In genomic region chr13:106151056-106151699, GRCh38 we compare ENCODE assay signal across 11 cellular contexts.
DNase-seq lines count a peak whose midpoint lies in the region; ATAC-seq and TF ChIP-seq lines count a peak whose summit lies in the region.
"Had no signal": no experiment of that assay in that cellular context is flagged by ENCODE, and none has a peak within 500 bp of the region (broad histone marks: within the 10 kb centered on the region; RNA-seq: fewer than 3 reads in every experiment).

No MANE protein-coding gene starts in this region.

- intact Hi-C loops in colonic mucosa (cut with DNase I) = no loop called here
- intact Hi-C loops in naive thymus-derived CD4-positive, alpha-beta T cell (cut with micrococcal nuclease) = no loop called here

- no peak for TF ChIP-seq POLR2A in gastroesophageal sphincter (IDR thresholded peaks at IDR 0.05)

- H3K4me1 Mint-ChIP-seq in naive thymus-derived CD4-positive, alpha-beta T cell = no peaks in the 10 kb centered on the region
- H3K4me1 Mint-ChIP-seq in glutamatergic neuron (ENCODE audit: low read depth, unreplicated experiment) = peaks cover 2% of the 10 kb centered on the region

- H3K9me3 ChIP-seq in colonic mucosa (no peaks in the 10 kb centered on the region), mucosa of rectum (ENCODE audit: control insufficient read depth in 2 of 2, low read length in 2 of 2) (no peaks in the 10 kb centered on the region), gastroesophageal sphincter (no peaks in the 10 kb centered on the region)
- H3K9me3 ChIP-seq in naive thymus-derived CD4-positive, alpha-beta T cell (ENCODE audit: control insufficient read depth in 2 of 3, low read length in 3 of 3) = no peaks in the 10 kb centered on the region
- H3K9me3 ChIP-seq: pancreas had no signal

- H3K4me1 ChIP-seq in colonic mucosa (peaks cover 7% of the 10 kb centered on the region), mucosa of rectum (ENCODE audit: control insufficient read depth in 2 of 2, insufficient read depth in 2 of 2, low read length in 2 of 2) (peaks cover 10 to 47% of the 10 kb centered on the region in 2 donors), gastroesophageal sphincter (no peaks in the 10 kb centered on the region)
- H3K4me1 ChIP-seq in naive thymus-derived CD4-positive, alpha-beta T cell (ENCODE audit: control insufficient read depth in 2 of 2, insufficient read depth in 2 of 2, low read length in 2 of 2) = no peaks in the 10 kb centered on the region
- H3K4me1 ChIP-seq: pancreas had no signal

- H3K4me3 ChIP-seq in colonic mucosa = no peak overlapping the region
- H3K4me3 ChIP-seq in mucosa of rectum (ENCODE audit: low read length in 2 of 2) = no peak overlapping the region
- no peak overlapping the region for H3K4me3 ChIP-seq in naive thymus-derived CD4-positive, alpha-beta T cell (ENCODE audit: low read length)
- H3K4me3 ChIP-seq in gastroesophageal sphincter = no peak overlapping the region
- H3K4me3 ChIP-seq: pancreas had no signal

- no peaks in the 10 kb centered on the region for H3K27me3 ChIP-seq in colonic mucosa
- no peaks in the 10 kb centered on the region for H3K27me3 ChIP-seq in mucosa of rectum (ENCODE audit: control insufficient read depth in 2 of 2, insufficient read depth in 2 of 2, low read length in 2 of 2)
- no peaks in the 10 kb centered on the region for H3K27me3 ChIP-seq in naive thymus-derived CD4-positive, alpha-beta T cell (ENCODE audit: control insufficient read depth in 2 of 2, insufficient read depth in 2 of 2, low read length in 2 of 2)
- H3K27me3 ChIP-seq in gastroesophageal sphincter = no peaks in the 10 kb centered on the region
- H3K27me3 ChIP-seq: pancreas had no signal

- no peaks in the 10 kb centered on the region for H3K36me3 ChIP-seq in colonic mucosa
- H3K36me3 ChIP-seq in mucosa of rectum (ENCODE audit: control insufficient read depth in 2 of 2, insufficient read depth in 2 of 2, low read length in 2 of 2) = no peaks in the 10 kb centered on the region
- no peaks in the 10 kb centered on the region for H3K36me3 ChIP-seq in naive thymus-derived CD4-positive, alpha-beta T cell (ENCODE audit: control insufficient read depth in 2 of 3, insufficient read depth in 3 of 3, low read length in 3 of 3)
- H3K36me3 ChIP-seq in gastroesophageal sphincter = no peaks in the 10 kb centered on the region
- H3K36me3 ChIP-seq: pancreas had no signal

- POLR2A ChIA-PET in naive thymus-derived CD4-positive, alpha-beta T cell (lab: Charles Lee) = no interaction called here

- ATAC-seq in naive thymus-derived CD4-positive, alpha-beta T cell = no peak
- no peak for ATAC-seq in gastroesophageal sphincter
- no peak for ATAC-seq in activated CD4-positive, CD25-positive, alpha-beta regulatory T cell treated with anti-CD3 and anti-CD28 coated beads, Interleukin-2, amount 50 U/mL, for 24 hours

- peaks cover 0 to 8% (median 0%) of the 10 kb centered on the region in 11 donors for H3K9me3 Mint-ChIP-seq in naive thymus-derived CD4-positive, alpha-beta T cell
- H3K9me3 Mint-ChIP-seq in glutamatergic neuron (ENCODE audit: unreplicated experiment) = no peaks in the 10 kb centered on the region

- no peak overlapping the region for H3K4me3 Mint-ChIP-seq in naive thymus-derived CD4-positive, alpha-beta T cell
- no peak overlapping the region for H3K4me3 Mint-ChIP-seq in glutamatergic neuron (ENCODE audit: unreplicated experiment)
- H3K4me3 Mint-ChIP-seq: stimulated activated naive CD8-positive, alpha-beta T cell treated with anti-CD3 and anti-CD28 coated beads, Interleukin-15, Interleukin-2, amounts not matched to agents 100 ng/mL and 50 ng/mL, for 24 hours had no signal

- H3K36me3 Mint-ChIP-seq in naive thymus-derived CD4-positive, alpha-beta T cell = no peaks in the 10 kb centered on the region
- no peaks in the 10 kb centered on the region for H3K36me3 Mint-ChIP-seq in glutamatergic neuron (ENCODE audit: unreplicated experiment)

- H3K27me3 Mint-ChIP-seq in naive thymus-derived CD4-positive, alpha-beta T cell = peaks cover 0 to 12% (median 0%) of the 10 kb centered on the region in 5 donors
- H3K27me3 Mint-ChIP-seq in glutamatergic neuron (ENCODE audit: unreplicated experiment) = no peaks in the 10 kb centered on the region
- H3K27me3 Mint-ChIP-seq: stimulated activated naive CD8-positive, alpha-beta T cell treated with anti-CD3 and anti-CD28 coated beads, Interleukin-15, Interleukin-2, amounts not matched to agents 100 ng/mL and 50 ng/mL, for 24 hours had no signal

- DNase-seq in AG08396 (ENCODE audit: low spot score) (peak; percentile 71), LHCN-M2 (ENCODE audit: low read depth) (peak; percentile 100), colonic mucosa (peak; percentile 41), glutamatergic neuron (no peak)
- DNase-seq in naive thymus-derived CD4-positive, alpha-beta T cell = no peak
- DNase-seq: NCI-H1417 treated with DMSO at 0.1 percent for 48 hours, pancreas had no signal

- H3K9ac ChIP-seq in colonic mucosa (ENCODE audit: low read depth in 2 of 2, low read length in 2 of 2) (no peak overlapping the region), mucosa of rectum (ENCODE audit: low read depth in 1 of 2, low read length in 2 of 2) (peak overlapping the region in 1 of 2 donors; percentile 37)

- TF ChIP-seq CTCF in colonic mucosa (IDR thresholded peaks at IDR 0.05) (no peak), gastroesophageal sphincter (IDR thresholded peaks at IDR 0.05) (no peak), glutamatergic neuron (IDR thresholded peaks at IDR 0.05; ENCODE audit: partially characterized antibody, unreplicated experiment) (no peak)

- H3K27ac ChIP-seq in colonic mucosa (peak overlapping the region; percentile 86), mucosa of rectum (ENCODE audit: low read depth in 2 of 2, low read length in 2 of 2) (peak overlapping the region; percentile 69 to 83), gastroesophageal sphincter (no peak overlapping the region)
- no peak overlapping the region for H3K27ac ChIP-seq in naive thymus-derived CD4-positive, alpha-beta T cell (ENCODE audit: low read depth, low read length)
- H3K27ac ChIP-seq: pancreas had no signal

- CTCF ChIA-PET in naive thymus-derived CD4-positive, alpha-beta T cell (lab: Charles Lee) = no interaction called here

- H3K27ac Mint-ChIP-seq in naive thymus-derived CD4-positive, alpha-beta T cell = no peak overlapping the region
- no peak overlapping the region for H3K27ac Mint-ChIP-seq in glutamatergic neuron (ENCODE audit: unreplicated experiment)
- H3K27ac Mint-ChIP-seq: stimulated activated naive CD8-positive, alpha-beta T cell treated with anti-CD3 and anti-CD28 coated beads, Interleukin-15, Interleukin-2, amounts not matched to agents 100 ng/mL and 50 ng/mL, for 24 hours had no signal

- no peak for TF ChIP-seq EP300 in gastroesophageal sphincter (IDR thresholded peaks at IDR 0.05)

- WGBS in gastroesophageal sphincter (ENCODE audit: low coverage in 1 of 2), 2 donors = 22 to 49% methylated on average over 2 to 3 of the region's 3 CpGs

Comparison
In these comparisons a context has a peak if more than half of its experiments do, and no peak if none do; other contexts are left out.
1. DNase-seq: peak in AG08396 (single experiment), LHCN-M2 (single experiment) and colonic mucosa (single experiment); none in naive thymus-derived CD4-positive, alpha-beta T cell (0 of 9) and glutamatergic neuron (single experiment).
2. H3K27ac ChIP-seq: peak in colonic mucosa (single experiment) and mucosa of rectum (2 of 2); none in naive thymus-derived CD4-positive, alpha-beta T cell (single experiment) and gastroesophageal sphincter (0 of 4).